In the genomic region with DNA sequence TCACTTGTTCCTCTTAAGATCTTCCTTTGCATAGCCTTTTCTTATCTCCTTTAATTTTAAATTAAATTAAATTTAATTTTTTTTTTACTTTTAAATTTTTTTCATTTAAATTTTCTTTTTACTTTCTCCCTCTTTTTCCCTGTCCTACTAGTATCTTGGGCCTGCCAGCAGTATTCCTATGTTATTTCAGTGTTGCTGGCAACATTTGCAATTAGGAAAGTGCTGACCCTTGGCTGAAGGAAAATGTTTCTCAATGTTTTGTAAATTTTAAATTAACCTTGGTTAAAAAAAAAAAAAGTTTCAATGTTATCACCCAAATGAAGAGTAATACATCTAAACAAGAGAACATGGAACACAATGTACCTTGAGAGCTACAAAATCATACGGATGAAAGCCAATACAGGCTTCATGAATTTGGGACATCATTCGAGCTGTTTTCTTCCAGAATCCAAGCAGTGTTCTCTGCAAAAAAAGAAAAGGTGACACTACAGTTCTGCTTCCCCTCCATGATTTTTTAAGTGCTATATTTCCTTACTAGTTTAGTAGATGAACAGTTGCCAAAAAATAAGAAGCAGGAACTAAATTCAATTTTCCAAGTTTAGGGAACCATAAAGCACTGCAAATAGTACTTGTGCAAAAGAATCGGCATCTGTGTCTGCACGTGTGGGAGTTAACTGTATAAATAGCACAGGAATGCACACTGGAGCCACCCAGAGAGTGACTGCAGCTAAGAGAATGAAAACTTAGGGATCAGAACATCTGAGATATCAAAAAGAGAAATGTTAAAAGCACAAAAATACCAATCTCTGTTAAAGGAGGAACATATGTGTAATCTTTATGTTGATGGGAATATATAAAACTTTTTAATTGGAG, we compare ENCODE assay signal across 19 cellular contexts. TPM values are rescaled to one million over a fixed set of nuclear protein-coding genes. Genes with fewer than 3 reads are reported as not detected.
DNase-seq lines count a peak whose midpoint lies in the region; ATAC-seq and TF ChIP-seq lines count a peak whose summit lies in the region.
"Had no signal": no experiment of that assay in that cellular context is flagged by ENCODE, and none has a peak within 500 bp of the region (broad histone marks: within the 10 kb centered on the region; RNA-seq: fewer than 3 reads in every experiment).

No MANE protein-coding gene starts in this region.

- H3K4me2 ChIP-seq in GM23338, result no peak overlapping the region

- H3K9me3 ChIP-seq in gastrocnemius medialis, result no peaks in the 10 kb centered on the region

- no peak overlapping the region for H2AFZ ChIP-seq in GM23338

- H3K27me3 ChIP-seq in gastrocnemius medialis, result no peaks in the 10 kb centered on the region
- H3K27me3 ChIP-seq in GM23338 (ENCODE audit: insufficient read depth), result no peaks in the 10 kb centered on the region

- H3K4me1 ChIP-seq in gastrocnemius medialis (peaks cover 11 to 12% of the 10 kb centered on the region in 2 donors), GM23338 (ENCODE audit: insufficient read depth) (no peaks in the 10 kb centered on the region)

- H3K4me3 Mint-ChIP-seq in natural killer cell (no peak overlapping the region), GM23338 (no peak overlapping the region)
- H3K4me3 Mint-ChIP-seq: central memory CD8-positive, alpha-beta T cell; immature natural killer cell had no signal

- H3K27ac ChIP-seq in coronary artery (peak overlapping the region; percentile 55 to 81), gastrocnemius medialis (peak overlapping the region; percentile 42 to 65 (median 54)), GM23338 (ENCODE audit: low read depth) (no peak overlapping the region)

- H3K9me2 ChIP-seq in GM23338 (ENCODE audit: insufficient read depth), result no peaks in the 10 kb centered on the region

- TF ChIP-seq CTCF in coronary artery (IDR thresholded peaks at IDR 0.05) (no peak), gastrocnemius medialis (IDR thresholded peaks at IDR 0.05 in 4 of 5, conservative IDR thresholded peaks at IDR 0.05 in 1 of 5) (no peak), natural killer cell (IDR thresholded peaks at IDR 0.05) (no peak), GM23338 (conservative IDR thresholded peaks at IDR 0.05; ENCODE audit: low read depth in 2 of 2) (no peak)

- H3K36me3 ChIP-seq in gastrocnemius medialis (no peaks in the 10 kb centered on the region), GM23338 (ENCODE audit: insufficient read depth) (no peaks in the 10 kb centered on the region)

- no peaks in the 10 kb centered on the region for H3K27me3 Mint-ChIP-seq in natural killer cell (ENCODE audit: low read depth in 2 of 2)
- no peaks in the 10 kb centered on the region for H3K27me3 Mint-ChIP-seq in GM23338 (ENCODE audit: insufficient read depth, low read depth, poor library complexity)
- H3K27me3 Mint-ChIP-seq: central memory CD8-positive, alpha-beta T cell had no signal

- no peaks in the 10 kb centered on the region for H3K79me2 ChIP-seq in GM23338 (replicated peaks; ENCODE audit: insufficient read depth)

- peak; percentile 41 for DNase-seq in GM03348 (ENCODE audit: low spot score)
- DNase-seq in coronary artery (ENCODE audit: low spot score), result no peak
- DNase-seq in inferior parietal cortex (ENCODE audit: extremely low spot score), result peak; percentile 52
- no peak for DNase-seq in gastrocnemius medialis
- DNase-seq in natural killer cell, result no peak
- DNase-seq in GM19238 (ENCODE audit: insufficient read length, low spot score), result no peak
- no peak for DNase-seq in globus pallidus (ENCODE audit: low spot score)
- no peak for DNase-seq in GM23338 (ENCODE audit: low spot score)
- DNase-seq: activated CD4-positive, alpha-beta T cell treated with anti-CD3 and anti-CD28 coated beads, Interleukin-2, amount 50 U/mL, for 1 hour; AML-193; DND-41; H7; immature natural killer cell; MM.1S; NCI-H2171 treated with DMSO at 0.1 percent for 48 hours; PC-3; stimulated activated CD4-positive, alpha-beta T cell treated with anti-CD3 and anti-CD28 coated beads, Interleukin-1b, Interleukin-23, amount 100 ng/mL, for 48 hours had no signal

- intact Hi-C loops in gastrocnemius medialis (cut with DNase I; ENCODE audit: low total_unique reads) (no loop called here), natural killer cell (cut with micrococcal nuclease) (no loop called here)

- TF ChIP-seq POLR2A in gastrocnemius medialis (IDR thresholded peaks at IDR 0.05), result no peak

- H3K27ac Mint-ChIP-seq in natural killer cell (no peak overlapping the region), GM23338 (no peak overlapping the region)
- H3K27ac Mint-ChIP-seq: activated T-helper 2 cell treated with anti-CD3 and anti-CD28 coated beads, Interferon-gamma antibody, Interleukin-2, Interleukin-4, amounts not matched to agents 10 μg/mL and 5 μg/mL and 100 μg/mL, durations not matched to agents 14 hours and 24 hours and 36 hours; immature natural killer cell had no signal

- no peaks in the 10 kb centered on the region for H3F3A ChIP-seq in GM23338 (replicated peaks; ENCODE audit: low read depth)

- H3K4me1 Mint-ChIP-seq in natural killer cell, result no peaks in the 10 kb centered on the region
- no peaks in the 10 kb centered on the region for H3K4me1 Mint-ChIP-seq in GM23338
- H3K4me1 Mint-ChIP-seq: central memory CD8-positive, alpha-beta T cell; immature natural killer cell had no signal

- in situ Hi-C loops in gastrocnemius medialis (cut with MboI; ENCODE audit: low sequenced_read_pairs in 4 of 4), result no loop called here

- ATAC-seq in gastrocnemius medialis (peak; percentile 70 to 81), natural killer cell (no peak), GM23338 (no peak)
- ATAC-seq: PC-3 had no signal

- no peaks in the 10 kb centered on the region for H4K20me1 ChIP-seq in GM23338 (replicated peaks; ENCODE audit: insufficient read depth)

- H3K36me3 Mint-ChIP-seq in natural killer cell, result peaks cover 17% of the 10 kb centered on the region
- peaks cover 15% of the 10 kb centered on the region for H3K36me3 Mint-ChIP-seq in GM23338 (ENCODE audit: low read depth)

- peak overlapping the region; percentile 21 for H3K4me3 ChIP-seq in coronary artery
- H3K4me3 ChIP-seq in gastrocnemius medialis, result no peak overlapping the region
- no peak overlapping the region for H3K4me3 ChIP-seq in GM23338

- no peaks in the 10 kb centered on the region for H3K9me3 Mint-ChIP-seq in natural killer cell
- H3K9me3 Mint-ChIP-seq in GM23338, result peaks cover 12% of the 10 kb centered on the region
- H3K9me3 Mint-ChIP-seq: activated T-helper 2 cell treated with anti-CD3 and anti-CD28 coated beads, Interferon-gamma antibody, Interleukin-2, Interleukin-4, amounts not matched to agents 10 μg/mL and 5 μg/mL and 100 μg/mL, durations not matched to agents 14 hours and 24 hours and 36 hours; central memory CD8-positive, alpha-beta T cell; immature natural killer cell had no signal

RNA-seq across cellular contexts. Expression of a gene that starts 55.8 kb away (rescaled TPM):
- total RNA-seq in gastrocnemius medialis (1 to 10 TPM; 2.6 to 7.4 (median 4.8) TPM), natural killer cell (10 to 100 TPM in 2 of 3 donors, 1 to 10 TPM in 1; 9.0 to 15.5 (median 10.4) TPM)
- total RNA-seq in GM23338 (2014; rRNA removed; shearing (Covaris generic)), result 5.6 and 7.2 TPM in 2 replicates
- polyA plus RNA-seq in GM23338 (2016; fragmentation: Nextera tagmentation; extraction: Ambion mirVana), result 1.6 and 2.2 TPM in 2 replicates

Comparison
In these comparisons a context has a peak if more than half of its experiments do, and no peak if none do; other contexts are left out.
1. DNase-seq: peak in GM03348 (single experiment) and inferior parietal cortex (single experiment); none in coronary artery (single experiment), gastrocnemius medialis (0 of 2), natural killer cell (single experiment), GM19238 (single experiment), globus pallidus (single experiment) and GM23338 (single experiment).
2. ATAC-seq: peak in gastrocnemius medialis (2 of 2); none in natural killer cell (0 of 3) and GM23338 (single experiment).